Comparison of ENCODE assay signal across 20 cellular contexts in genomic region chr7:154651501-154651900, GRCh38.
A peak's percentile ranks its signal among the peaks of the same experiment; 100 is the strongest.
DNase-seq lines count a peak whose midpoint lies in the region; ATAC-seq and TF ChIP-seq lines count a peak whose summit lies in the region.
"Had no signal": no experiment of that assay in that cellular context is flagged by ENCODE, and none has a peak within 500 bp of the region (broad histone marks: within the 10 kb centered on the region; RNA-seq: fewer than 3 reads in every experiment).

No MANE protein-coding gene starts in this region.

- TF ChIP-seq CTCF in GM20000 (IDR thresholded peaks at IDR 0.05; ENCODE audit: extremely low read depth, missing control alignments) = no peak

- no peaks in the 10 kb centered on the region for H3K4me1 Mint-ChIP-seq in activated T-helper 2 cell treated with anti-CD3 and anti-CD28 coated beads, Interferon-gamma antibody, Interleukin-2, Interleukin-4, amounts not matched to agents 10 μg/mL and 5 μg/mL and 100 μg/mL, durations not matched to agents 14 hours and 24 hours and 36 hours (ENCODE audit: low read depth)
- H3K4me1 Mint-ChIP-seq: CD14-positive monocyte; CD4-positive, alpha-beta memory T cell; CD8-positive, alpha-beta memory T cell had no signal

- H3K4me3 Mint-ChIP-seq in activated T-helper 2 cell treated with anti-CD3 and anti-CD28 coated beads, Interferon-gamma antibody, Interleukin-2, Interleukin-4, amounts not matched to agents 10 μg/mL and 5 μg/mL and 100 μg/mL, durations not matched to agents 14 hours and 24 hours and 36 hours (ENCODE audit: low read depth) = no peak overlapping the region
- H3K4me3 Mint-ChIP-seq: CD14-positive monocyte; CD4-positive, alpha-beta memory T cell; CD4-positive, CD25-positive, alpha-beta regulatory T cell; CD8-positive, alpha-beta memory T cell had no signal

- H3K27ac Mint-ChIP-seq in activated T-helper 2 cell treated with anti-CD3 and anti-CD28 coated beads, Interferon-gamma antibody, Interleukin-2, Interleukin-4, amounts not matched to agents 10 μg/mL and 5 μg/mL and 100 μg/mL, durations not matched to agents 14 hours and 24 hours and 36 hours = no peak overlapping the region
- H3K27ac Mint-ChIP-seq: CD14-positive monocyte; CD4-positive, alpha-beta memory T cell; CD4-positive, CD25-positive, alpha-beta regulatory T cell had no signal

- no peaks in the 10 kb centered on the region for H3K36me3 Mint-ChIP-seq in activated T-helper 2 cell treated with anti-CD3 and anti-CD28 coated beads, Interferon-gamma antibody, Interleukin-2, Interleukin-4, amounts not matched to agents 10 μg/mL and 5 μg/mL and 100 μg/mL, durations not matched to agents 14 hours and 24 hours and 36 hours (ENCODE audit: low read depth)
- H3K36me3 Mint-ChIP-seq: CD14-positive monocyte; CD4-positive, alpha-beta memory T cell; CD4-positive, CD25-positive, alpha-beta regulatory T cell; CD8-positive, alpha-beta memory T cell had no signal

- intact Hi-C loops in activated T-helper 2 cell treated with anti-CD3 and anti-CD28 coated beads, Interferon-gamma antibody, Interleukin-2, Interleukin-4, amounts not matched to agents 10 μg/mL and 5 μg/mL and 100 μg/mL, durations not matched to agents 14 hours and 24 hours and 36 hours (cut with micrococcal nuclease) = no loop called here

- peak; percentile 20 for DNase-seq in HT1080 (ENCODE audit: low read depth)
- peak; percentile 41 for DNase-seq in RPMI8226
- DNase-seq in activated T-helper 2 cell treated with anti-CD3 and anti-CD28 coated beads, Interferon-gamma antibody, Interleukin-2, Interleukin-4, amounts not matched to agents 10 μg/mL and 5 μg/mL and 100 μg/mL, durations not matched to agents 14 hours and 24 hours and 36 hours (ENCODE audit: low spot score) = no peak
- no peak for DNase-seq in GM20000 (ENCODE audit: low spot score)
- DNase-seq: 8988T; ACHN; BE2C; C1 segment of cervical spinal cord; CD4-positive, alpha-beta memory T cell; CD4-positive, CD25-positive, alpha-beta regulatory T cell; CD8-positive, alpha-beta memory T cell; COR-L47; DMS 273 treated with DMSO at 0.1 percent for 48 hours; DMS153; DMS53; DMS79; DND-41; GF-D8 had no signal

- no peak for ATAC-seq in HG02870 (IDR thresholded peaks at IDR 0.05; ENCODE audit: unreplicated experiment)

- H3K9me3 Mint-ChIP-seq in activated T-helper 2 cell treated with anti-CD3 and anti-CD28 coated beads, Interferon-gamma antibody, Interleukin-2, Interleukin-4, amounts not matched to agents 10 μg/mL and 5 μg/mL and 100 μg/mL, durations not matched to agents 14 hours and 24 hours and 36 hours = peaks cover 27% of the 10 kb centered on the region

- no peaks in the 10 kb centered on the region for H3K27me3 Mint-ChIP-seq in activated T-helper 2 cell treated with anti-CD3 and anti-CD28 coated beads, Interferon-gamma antibody, Interleukin-2, Interleukin-4, amounts not matched to agents 10 μg/mL and 5 μg/mL and 100 μg/mL, durations not matched to agents 14 hours and 24 hours and 36 hours (ENCODE audit: low read depth)
- H3K27me3 Mint-ChIP-seq: CD4-positive, alpha-beta memory T cell; CD4-positive, CD25-positive, alpha-beta regulatory T cell; CD8-positive, alpha-beta memory T cell had no signal

Comparison
In these comparisons a context has a peak if more than half of its experiments do, and no peak if none do; other contexts are left out.
1. DNase-seq: peak in HT1080 (single experiment) and RPMI8226 (single experiment); none in activated T-helper 2 cell treated with anti-CD3 and anti-CD28 coated beads, Interferon-gamma antibody, Interleukin-2, Interleukin-4, amounts not matched to agents 10 μg/mL and 5 μg/mL and 100 μg/mL, durations not matched to agents 14 hours and 24 hours and 36 hours (single experiment) and GM20000 (single experiment).